ENCODE assay signal across 9 cellular contexts in the genomic region with DNA sequence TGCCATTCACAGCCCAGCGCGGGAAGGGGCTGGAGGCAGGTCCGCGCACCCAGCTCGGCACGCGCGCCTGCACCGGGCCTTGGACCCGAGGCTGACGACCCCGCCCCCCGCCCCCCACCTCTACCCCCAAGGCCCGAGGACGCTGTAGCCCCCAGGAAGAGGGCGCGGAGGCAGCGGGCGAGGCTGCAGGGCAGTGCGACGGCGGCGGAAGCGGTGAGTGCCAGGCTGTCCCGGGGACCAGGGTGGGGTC. TPM values are rescaled to one million over a fixed set of nuclear protein-coding genes. Genes with fewer than 3 reads are reported as not detected.
DNase-seq lines count a peak whose midpoint lies in the region; ATAC-seq and TF ChIP-seq lines count a peak whose summit lies in the region.
"Had no signal": no experiment of that assay in that cellular context is flagged by ENCODE, and none has a peak within 500 bp of the region (broad histone marks: within the 10 kb centered on the region; RNA-seq: fewer than 3 reads in every experiment).

No MANE protein-coding gene starts in this region.

- no peak overlapping the region for H3K27ac Mint-ChIP-seq in stimulated activated naive CD8-positive, alpha-beta T cell treated with anti-CD3 and anti-CD28 coated beads, Interleukin-15, amount 100 ng/mL, for 72 hours
- H3K27ac Mint-ChIP-seq in activated T-cell treated with anti-CD3 and anti-CD28 coated beads, Interleukin-2, amount 50 U/mL, for 72 hours, result no peak overlapping the region

- H3K9me3 Mint-ChIP-seq in stimulated activated naive CD8-positive, alpha-beta T cell treated with anti-CD3 and anti-CD28 coated beads, Interleukin-15, amount 100 ng/mL, for 72 hours, result no peaks in the 10 kb centered on the region
- H3K9me3 Mint-ChIP-seq in activated T-cell treated with anti-CD3 and anti-CD28 coated beads, Interleukin-2, amount 50 U/mL, for 72 hours, result no peaks in the 10 kb centered on the region

- peak in 1 of 2 donors; percentile 39 for DNase-seq in stimulated activated naive CD8-positive, alpha-beta T cell treated with anti-CD3 and anti-CD28 coated beads, Interleukin-15, amount 100 ng/mL, for 72 hours
- no peak for DNase-seq in stimulated activated naive CD8-positive, alpha-beta T cell treated with anti-CD3 and anti-CD28 coated beads, Interleukin-15, Interleukin-2, amounts not matched to agents 100 U/mL and 50 U/mL, for 24 hours
- peak in 1 of 2 donors; percentile 38 for DNase-seq in activated T-cell treated with anti-CD3 and anti-CD28 coated beads, Interleukin-2, amount 50 U/mL, for 72 hours
- DNase-seq in mucosa of descending colon (no peak), thyroid gland (no peak), NCI-H446 treated with DMSO at 0.1 percent for 48 hours (lab: John Stamatoyannopoulos, UW) (no peak)
- DNase-seq in central memory CD4-positive, alpha-beta T cell, result no peak
- DNase-seq: IMR-90 had no signal

- peak; percentile 1 for ATAC-seq in stimulated activated naive CD8-positive, alpha-beta T cell treated with anti-CD3 and anti-CD28 coated beads, Interleukin-15, amount 100 ng/mL, for 72 hours
- ATAC-seq in stimulated activated naive CD8-positive, alpha-beta T cell treated with anti-CD3 and anti-CD28 coated beads, Interleukin-15, Interleukin-2, amounts not matched to agents 100 U/mL and 50 U/mL, for 24 hours, result no peak
- no peak for ATAC-seq in activated T-cell treated with anti-CD3 and anti-CD28 coated beads, Interleukin-2, amount 50 U/mL, for 72 hours (replicated peaks in 1 of 2)
- ATAC-seq in mucosa of descending colon, result peak; percentile 1
- ATAC-seq in GM21723 (IDR thresholded peaks at IDR 0.05; ENCODE audit: unreplicated experiment), result no peak

- no CpG with 5 or more reads among the region's 25 CpGs for WGBS in thyroid gland, 2 donors

- H3K4me1 ChIP-seq in mucosa of descending colon (ENCODE audit: low read depth), result peaks cover 43% of the 10 kb centered on the region
- H3K4me1 ChIP-seq in thyroid gland, result peaks cover 19 to 29% of the 10 kb centered on the region in 2 donors

- no peaks in the 10 kb centered on the region for H3K36me3 ChIP-seq in mucosa of descending colon (ENCODE audit: low read depth)
- peaks cover 18 to 29% of the 10 kb centered on the region in 2 donors for H3K36me3 ChIP-seq in thyroid gland

- H3K27ac ChIP-seq in thyroid gland, result no peak overlapping the region

- intact Hi-C loops in mucosa of descending colon (cut with DNase I, micrococcal nuclease), result no loop called here
- intact Hi-C loops in thyroid gland (cut with DNase I), result no loop called here

- H3K9me3 ChIP-seq in mucosa of descending colon (no peaks in the 10 kb centered on the region), thyroid gland (no peaks in the 10 kb centered on the region)

- H3K4me3 Mint-ChIP-seq in stimulated activated naive CD8-positive, alpha-beta T cell treated with anti-CD3 and anti-CD28 coated beads, Interleukin-15, amount 100 ng/mL, for 72 hours, result peak overlapping the region; percentile 40 to 90
- H3K4me3 Mint-ChIP-seq in activated T-cell treated with anti-CD3 and anti-CD28 coated beads, Interleukin-2, amount 50 U/mL, for 72 hours, result peak overlapping the region; percentile 62 to 85

- H3K4me1 Mint-ChIP-seq in stimulated activated naive CD8-positive, alpha-beta T cell treated with anti-CD3 and anti-CD28 coated beads, Interleukin-15, amount 100 ng/mL, for 72 hours, result peaks cover 31% of the 10 kb centered on the region
- peaks cover 16% of the 10 kb centered on the region for H3K4me1 Mint-ChIP-seq in activated T-cell treated with anti-CD3 and anti-CD28 coated beads, Interleukin-2, amount 50 U/mL, for 72 hours (ENCODE audit: low read depth)

- H3K27me3 ChIP-seq in thyroid gland, result no peaks in the 10 kb centered on the region

- no peaks in the 10 kb centered on the region for H3K27me3 Mint-ChIP-seq in stimulated activated naive CD8-positive, alpha-beta T cell treated with anti-CD3 and anti-CD28 coated beads, Interleukin-15, amount 100 ng/mL, for 72 hours
- no peaks in the 10 kb centered on the region for H3K27me3 Mint-ChIP-seq in activated T-cell treated with anti-CD3 and anti-CD28 coated beads, Interleukin-2, amount 50 U/mL, for 72 hours (ENCODE audit: low read depth)

- H3K4me3 ChIP-seq in mucosa of descending colon (no peak overlapping the region), thyroid gland (replicated peaks in 1 of 3) (no peak overlapping the region)

- TF ChIP-seq POLR2A in thyroid gland (IDR thresholded peaks at IDR 0.05), result no peak

- peaks cover 0 to 1% of the 10 kb centered on the region in 2 donors for H3K36me3 Mint-ChIP-seq in activated T-cell treated with anti-CD3 and anti-CD28 coated beads, Interleukin-2, amount 50 U/mL, for 72 hours (ENCODE audit: insufficient read depth in 2 of 2)

- TF ChIP-seq CTCF in mucosa of descending colon (IDR thresholded peaks at IDR 0.05) (no peak), thyroid gland (IDR thresholded peaks at IDR 0.05) (no peak)

RNA-seq across cellular contexts. Expression of gene LIME1, which starts 1.2 kb away (rescaled TPM):
- total RNA-seq in activated T-cell treated with anti-CD3 and anti-CD28 coated beads, Interleukin-2, amount 50 U/mL, for 72 hours, result 10 to 100 TPM; 13.4 to 21.1 TPM
- 10 to 100 TPM; 10.4 to 11.2 (median 10.8) TPM for total RNA-seq in mucosa of descending colon
- 10 to 100 TPM in 2 of 4 donors, 1 to 10 TPM in 2; 8.7 to 25.0 (median 11.5) TPM for total RNA-seq in thyroid gland

RNA-seq across cellular contexts. Expression of gene SLC2A4RG, which starts 2.0 kb away (rescaled TPM):
- total RNA-seq in activated T-cell treated with anti-CD3 and anti-CD28 coated beads, Interleukin-2, amount 50 U/mL, for 72 hours, result 10 to 100 TPM; 43.5 to 47.0 TPM
- 10 to 100 TPM; 44.9 to 65.0 (median 50.6) TPM for total RNA-seq in mucosa of descending colon
- total RNA-seq in thyroid gland, result 10 to 100 TPM; 26.0 to 55.9 (median 39.3) TPM

RNA-seq across cellular contexts. Expression of gene ZGPAT, which starts 29.8 kb away (rescaled TPM):
- 10 to 100 TPM; 24.3 to 28.0 TPM for total RNA-seq in activated T-cell treated with anti-CD3 and anti-CD28 coated beads, Interleukin-2, amount 50 U/mL, for 72 hours
- total RNA-seq in mucosa of descending colon, result 10 to 100 TPM; 24.3 to 34.0 (median 31.7) TPM
- total RNA-seq in thyroid gland, result 10 to 100 TPM; 27.7 to 36.3 (median 30.0) TPM

RNA-seq across cellular contexts. Expression of gene ARFRP1, which starts 29.8 kb away (rescaled TPM):
- 10 to 100 TPM; 55.1 to 70.9 TPM for total RNA-seq in activated T-cell treated with anti-CD3 and anti-CD28 coated beads, Interleukin-2, amount 50 U/mL, for 72 hours
- total RNA-seq in mucosa of descending colon (10 to 100 TPM; 64.5 to 69.7 (median 68.6) TPM), thyroid gland (10 to 100 TPM; 43.6 to 52.1 (median 46.7) TPM)

RNA-seq across cellular contexts. Expression of gene TNFRSF6B, which starts 41.2 kb away (rescaled TPM):
- 1 to 10 TPM; 1.0 to 1.2 TPM for total RNA-seq in activated T-cell treated with anti-CD3 and anti-CD28 coated beads, Interleukin-2, amount 50 U/mL, for 72 hours
- total RNA-seq in mucosa of descending colon, result 10 to 100 TPM in 1 of 3 donors, not detected in 2; 19.7 TPM
- total RNA-seq in thyroid gland, result 10 to 100 TPM in 2 of 4 donors, 1 to 10 TPM in 2; 6.7 to 15.5 (median 10.5) TPM

Comparison
In these comparisons a context has a peak if more than half of its experiments do, and no peak if none do; other contexts are left out.
1. ATAC-seq: peak in stimulated activated naive CD8-positive, alpha-beta T cell treated with anti-CD3 and anti-CD28 coated beads, Interleukin-15, amount 100 ng/mL, for 72 hours (single experiment) and mucosa of descending colon (single experiment); none in stimulated activated naive CD8-positive, alpha-beta T cell treated with anti-CD3 and anti-CD28 coated beads, Interleukin-15, Interleukin-2, amounts not matched to agents 100 U/mL and 50 U/mL, for 24 hours (single experiment), activated T-cell treated with anti-CD3 and anti-CD28 coated beads, Interleukin-2, amount 50 U/mL, for 72 hours (0 of 2) and GM21723 (single experiment).